9 cellular contexts compared by ENCODE assay signal in the genomic region with DNA sequence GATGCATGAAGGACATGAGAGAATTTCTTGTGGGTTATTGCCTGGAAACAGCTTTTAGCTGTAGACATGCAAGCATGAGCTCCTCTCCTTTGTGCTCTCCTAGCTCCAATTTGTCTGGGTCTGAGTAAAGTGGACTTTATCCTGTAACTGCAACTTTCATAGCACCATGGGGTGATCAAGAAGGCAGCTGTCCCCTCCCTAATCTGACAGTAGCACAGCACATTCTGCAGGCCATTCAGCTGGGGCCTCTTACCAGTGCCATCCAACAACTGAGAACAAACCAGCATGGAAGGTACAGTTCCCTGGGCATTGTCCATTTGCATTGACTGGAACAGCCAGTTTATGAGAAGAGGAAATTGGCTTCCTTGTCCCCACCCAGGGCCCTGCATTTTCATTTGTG.
"Had no signal": no experiment of that assay in that cellular context is flagged by ENCODE, and none has a peak within 500 bp of the region (broad histone marks: within the 10 kb centered on the region; RNA-seq: fewer than 3 reads in every experiment).

No MANE protein-coding gene starts in this region.

- H3K4me1 ChIP-seq: HAP-1 had no signal

- ATAC-seq: HCT116 had no signal

- H3K9me3 ChIP-seq: HAP-1 had no signal

- H3K9ac ChIP-seq: GM23248 had no signal

- DNase-seq: GM23248, GOT3, H7, HFFc6, IMR-90, KBM-7 had no signal

- H2AFZ ChIP-seq: GM23248 had no signal

- H3K36me3 ChIP-seq: HAP-1 had no signal

- H3K4me3 ChIP-seq: GM23248, HAP-1 had no signal

- H3K27ac ChIP-seq: GM23248, HL-60 had no signal
